In genomic region chr6:169993861-169994481, GRCh38 we compare ENCODE assay signal across 30 cellular contexts.
A peak's percentile ranks its signal among the peaks of the same experiment; 100 is the strongest.
DNase-seq lines count a peak whose midpoint lies in the region; ATAC-seq, FAIRE-seq and TF ChIP-seq lines count a peak whose summit lies in the region.
"Had no signal": no experiment of that assay in that cellular context is flagged by ENCODE, and none has a peak within 500 bp of the region (broad histone marks: within the 10 kb centered on the region; RNA-seq: fewer than 3 reads in every experiment).

No MANE protein-coding gene starts in this region.

- 0 out of 2 replicates have a peak overlapping the region, but pooled peaks have one; percentile 4 for H3K4me2 ChIP-seq in BLaER1
- H3K4me2 ChIP-seq in BLaER1 treated with 17β-estradiol and CSF1 and Interleukin-3, amounts not matched to agents 10 nM and 100 nM, result peak overlapping the region in 7 of 11 experiments; percentile 3 to 89 (median 21); a peak in 10 of 22 replicates
- H3K4me2 ChIP-seq: smooth muscle cell had no signal

- TF ChIP-seq EP300 in sigmoid colon (IDR thresholded peaks at IDR 0.05), result no peak

- ATAC-seq in HG03354 (IDR thresholded peaks at IDR 0.05; ENCODE audit: poor library complexity, severe bottlenecking, unreplicated experiment), result no peak
- ATAC-seq: gastrocnemius medialis, HepG2, pancreas, SK-N-SH treated with all-trans-retinoic acid at 6 μM for 48 hours, T-helper 17 cell had no signal

- TF ChIP-seq CTCF in kidney (IDR thresholded peaks at IDR 0.05; ENCODE audit: borderline replicate concordance, extremely low read depth, insufficient read depth) (no peak), sigmoid colon (IDR thresholded peaks at IDR 0.05) (no peak)

- no peaks in the 10 kb centered on the region for H4K20me1 ChIP-seq in BLaER1
- H4K20me1 ChIP-seq in BLaER1 treated with 17β-estradiol and CSF1 and Interleukin-3, amounts not matched to agents 10 nM and 100 nM, result no peaks in the 10 kb centered on the region; a peak in 1 of 22 replicates

- no peak overlapping the region for H3K9ac ChIP-seq in BLaER1
- H3K9ac ChIP-seq in BLaER1 treated with 17β-estradiol and CSF1 and Interleukin-3, amounts not matched to agents 10 nM and 100 nM, result peak overlapping the region in 1 of 11 experiments; percentile 16; a peak in 2 of 22 replicates
- H3K9ac ChIP-seq in kidney (ENCODE audit: low read length in 2 of 2), result no peak overlapping the region

- WGBS in sigmoid colon, 2 donors, result 92 to 93% methylated on average over 16 of the region's 16 CpGs

- H3K36me3 ChIP-seq in BLaER1 (no peaks in the 10 kb centered on the region), kidney (ENCODE audit: control insufficient read depth in 1 of 2, insufficient read depth in 2 of 2, low read length in 2 of 2) (no peaks in the 10 kb centered on the region), sigmoid colon (no peaks in the 10 kb centered on the region)
- no peaks in the 10 kb centered on the region for H3K36me3 ChIP-seq in BLaER1 treated with 17β-estradiol and CSF1 and Interleukin-3, amounts not matched to agents 10 nM and 100 nM
- H3K36me3 ChIP-seq: brain microvascular endothelial cell, gastrocnemius medialis, pancreas, stomach, tibial artery had no signal

- H3K4me1 ChIP-seq in BLaER1 (peaks cover 50% of the 10 kb centered on the region), kidney (ENCODE audit: control insufficient read depth in 1 of 2, insufficient read depth in 1 of 2, low read depth in 1 of 2, low read length in 2 of 2) (no peaks in the 10 kb centered on the region), sigmoid colon (no peaks in the 10 kb centered on the region)
- H3K4me1 ChIP-seq in BLaER1 treated with 17β-estradiol and CSF1 and Interleukin-3, amounts not matched to agents 10 nM and 100 nM, result peaks cover 43 to 97% (median 58%) of the 10 kb centered on the region in 10 experiments
- H3K4me1 ChIP-seq: Caco-2, gastrocnemius medialis, pancreas, tibial artery had no signal

- H3K27me3 ChIP-seq in BLaER1, result no peaks in the 10 kb centered on the region
- no peaks in the 10 kb centered on the region for H3K27me3 ChIP-seq in BLaER1 treated with 17β-estradiol and CSF1 and Interleukin-3, amounts not matched to agents 10 nM and 100 nM
- H3K27me3 ChIP-seq in sigmoid colon, result no peaks in the 10 kb centered on the region
- H3K27me3 ChIP-seq: brain microvascular endothelial cell, gastrocnemius medialis, pancreas, stomach, tibial artery had no signal

- no peak for FAIRE-seq in kidney (lab: Jason Lieb, UNC)
- FAIRE-seq: endothelial cell of umbilical vein, HepG2, pancreas had no signal

- intact Hi-C loops in kidney (cut with DNase I) (no loop called here), sigmoid colon (cut with DNase I) (no loop called here)

- no peak overlapping the region for H3K27ac ChIP-seq in BLaER1
- peak overlapping the region in 3 of 11 experiments; percentile 40 to 47 (median 46); a peak in 4 of 22 replicates for H3K27ac ChIP-seq in BLaER1 treated with 17β-estradiol and CSF1 and Interleukin-3, amounts not matched to agents 10 nM and 100 nM
- no peak overlapping the region for H3K27ac ChIP-seq in kidney (ENCODE audit: low read depth in 2 of 2, low read length in 2 of 2)
- no peak overlapping the region for H3K27ac ChIP-seq in sigmoid colon
- H3K27ac ChIP-seq: brain microvascular endothelial cell, C4-2B, gastrocnemius medialis, pancreas, stomach, tibial artery had no signal

- H3K4me3 ChIP-seq in BLaER1 (no peak overlapping the region), kidney (ENCODE audit: low read length in 2 of 2) (no peak overlapping the region), sigmoid colon (no peak overlapping the region)
- no peak overlapping the region for H3K4me3 ChIP-seq in BLaER1 treated with 17β-estradiol and CSF1 and Interleukin-3, amounts not matched to agents 10 nM and 100 nM
- H3K4me3 ChIP-seq: gastrocnemius medialis, pancreas, smooth muscle cell, stomach, tibial artery had no signal

- DNase-seq in kidney (peak; percentile 60), sigmoid colon (peak; percentile 48), LoVo (ENCODE audit: low spot score) (no peak), NCI-H524 treated with DMSO at 0.1 percent for 48 hours (lab: John Stamatoyannopoulos, UW) (no peak)
- DNase-seq: activated CD4-positive, alpha-beta T cell treated with anti-CD3 and anti-CD28 coated beads for 1 hour; activated naive CD4-positive, alpha-beta T cell treated with anti-CD3 and anti-CD28 coated beads, Interleukin-2, amount 50 U/mL, for 16 hours; amygdala; brain microvascular endothelial cell; Caco-2; DMS79; gastrocnemius medialis; GDM1; Karpas-422; MV-4-11; NCI-H1436; NCI-H2081 treated with DMSO at 0.1 percent for 48 hours; NCI-H2227 treated with DMSO at 0.1 percent for 48 hours; nephron progenitor cell; stomach; T-helper 17 cell had no signal

- no peak for TF ChIP-seq POLR2A in sigmoid colon (IDR thresholded peaks at IDR 0.05)

- H3K9me3 ChIP-seq in BLaER1 (no peaks in the 10 kb centered on the region), kidney (ENCODE audit: control insufficient read depth in 1 of 2, low read length in 2 of 2) (no peaks in the 10 kb centered on the region), sigmoid colon (no peaks in the 10 kb centered on the region)
- H3K9me3 ChIP-seq in BLaER1 treated with 17β-estradiol and CSF1 and Interleukin-3, amounts not matched to agents 10 nM and 100 nM (replicated peaks in 1 of 11), result no peaks in the 10 kb centered on the region
- H3K9me3 ChIP-seq: Caco-2, gastrocnemius medialis, pancreas, stomach, tibial artery had no signal

Comparison
In these comparisons a context has a peak if more than half of its experiments do, and no peak if none do; other contexts are left out.
1. DNase-seq: peak in kidney (single experiment) and sigmoid colon (single experiment); none in LoVo (single experiment) and NCI-H524 treated with DMSO at 0.1 percent for 48 hours (single experiment).